In genomic region chr13:26037302-26037701, GRCh38 we compare ENCODE assay signal across 7 cellular contexts. TPM values are rescaled to one million over a fixed set of nuclear protein-coding genes. Genes with fewer than 3 reads are reported as not detected.
DNase-seq lines count a peak whose midpoint lies in the region; ATAC-seq, FAIRE-seq and TF ChIP-seq lines count a peak whose summit lies in the region.

No MANE protein-coding gene starts in this region.

- FAIRE-seq in GM12891 (lab: Jason Lieb, UNC), result no peak

- peak; percentile 67 for TF ChIP-seq CTCF in GM12872 (IDR thresholded peaks at IDR 0.05; ENCODE audit: insufficient read depth, low read depth, low read length)
- TF ChIP-seq CTCF in NB4 (IDR thresholded peaks at IDR 0.05; ENCODE audit: low read depth, low read length), result peak; percentile 86
- TF ChIP-seq CTCF in nephron progenitor cell (IDR thresholded peaks at IDR 0.05), result peak; percentile 60

- H3K4me1 Mint-ChIP-seq in nephron progenitor cell, result peaks cover 13% of the 10 kb centered on the region

- H3K27ac Mint-ChIP-seq in nephron progenitor cell, result no peak overlapping the region

- H3K27me3 Mint-ChIP-seq in nephron progenitor cell (ENCODE audit: low read depth, poor library complexity), result peaks cover 19% of the 10 kb centered on the region

- no peak overlapping the region for H3K4me3 Mint-ChIP-seq in nephron progenitor cell

- peaks cover 5% of the 10 kb centered on the region for H3K36me3 Mint-ChIP-seq in nephron progenitor cell (ENCODE audit: low read depth)

- H3K27ac ChIP-seq in cingulate gyrus (ENCODE audit: low read depth, low read length), result peak overlapping the region; percentile 47

- no peak for ATAC-seq in HG03045 (IDR thresholded peaks at IDR 0.05; ENCODE audit: unreplicated experiment)

- DNase-seq in NB4 (ENCODE audit: low read depth) (peak; percentile 67), nephron progenitor cell (no peak), GM19240 (ENCODE audit: insufficient read length, low spot score) (no peak), GM12891 (ENCODE audit: insufficient read length, low spot score) (no peak)

- H3K4me3 ChIP-seq in NB4 (ENCODE audit: low read depth, low read length), result no peak overlapping the region

- H3K9me3 Mint-ChIP-seq in nephron progenitor cell, result peaks cover 17% of the 10 kb centered on the region

- TF ChIP-seq POLR2A in NB4 (IDR thresholded peaks at IDR 0.05; ENCODE audit: extremely low read depth, insufficient read length) (no peak), GM12891 (IDR thresholded peaks at IDR 0.05; ENCODE audit: low read depth, low read length) (no peak)

TF ChIP-seq in GM12891, 5 proteins besides CTCF, POLR2A, EP300 and RAD21:
- TF ChIP-seq PAX5 (IDR thresholded peaks at IDR 0.05; ENCODE audit: insufficient read depth, low read length, severe bottlenecking) (no peak), TAF1 (IDR thresholded peaks at IDR 0.05; ENCODE audit: low read depth, low read length) (no peak), POLR2AphosphoS5 (IDR thresholded peaks at IDR 0.05; ENCODE audit: low read depth, low read length) (no peak), SPI1 (IDR thresholded peaks at IDR 0.05; ENCODE audit: low read depth, low read length) (no peak), POU2F2 (IDR thresholded peaks at IDR 0.05; ENCODE audit: low read depth, low read length) (no peak)
TF ChIP-seq in GM12891: peak in this region for 0.

RNA-seq across cellular contexts. Expression of gene SHISA2, which starts 14.5 kb away (rescaled TPM):
- not detected for polyA plus RNA-seq in GM12891 (2012; ENCODE audit: low read depth, missing spikeins)
